12 cellular contexts compared by ENCODE assay signal in the genomic region with DNA sequence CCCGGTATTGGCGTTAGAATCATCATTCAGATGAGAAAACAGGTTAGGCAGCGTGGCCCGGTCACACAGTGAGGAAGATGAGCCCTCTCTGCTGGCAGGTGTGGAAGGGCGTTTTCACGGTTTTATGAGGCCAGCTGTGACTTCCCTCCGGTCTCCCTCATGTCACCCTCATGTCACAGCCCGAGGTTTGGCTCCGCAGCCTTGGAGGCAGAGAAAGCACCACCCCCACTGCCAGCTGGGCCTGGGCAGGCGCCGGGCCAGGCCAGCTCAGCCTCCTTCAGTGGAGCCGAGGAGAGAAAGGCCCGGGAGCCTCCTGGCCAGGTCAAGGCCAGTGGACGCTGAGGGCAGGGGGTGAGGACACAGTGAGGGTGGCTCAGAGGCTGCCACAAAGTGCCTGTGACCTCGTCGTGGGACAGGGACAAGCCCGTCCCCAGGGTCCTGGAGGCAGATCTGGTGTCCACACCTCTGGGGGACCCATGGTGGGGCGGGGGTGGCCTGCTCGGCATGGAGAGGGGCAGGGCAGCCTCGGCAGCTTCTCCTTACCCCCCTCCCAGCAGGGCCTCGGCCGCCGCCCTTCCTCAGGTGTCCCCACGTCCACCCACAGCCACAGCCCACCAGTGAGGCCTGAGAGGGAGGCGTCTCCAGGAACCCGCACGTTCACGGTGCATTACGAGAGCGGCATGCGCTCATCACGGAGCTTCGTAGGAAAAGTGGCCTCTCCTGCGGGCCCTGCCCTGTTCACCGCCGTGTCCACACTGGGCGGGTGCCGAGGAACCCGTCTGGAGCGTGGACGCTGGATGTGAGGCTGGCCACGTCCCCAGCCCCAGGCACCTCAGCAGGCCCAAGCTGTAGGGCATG. TPM values are rescaled to one million over a fixed set of nuclear protein-coding genes. Genes with fewer than 3 reads are reported as not detected.
DNase-seq lines count a peak whose midpoint lies in the region; ATAC-seq and TF ChIP-seq lines count a peak whose summit lies in the region.
"Had no signal": no experiment of that assay in that cellular context is flagged by ENCODE, and none has a peak within 500 bp of the region (broad histone marks: within the 10 kb centered on the region; RNA-seq: fewer than 3 reads in every experiment).

No MANE protein-coding gene starts in this region.

- DNase-seq in COLO668 (lab: John Stamatoyannopoulos, UW; ENCODE audit: unreplicated experiment) (peak; percentile 90), NCI-H2171 treated with DMSO at 0.1 percent for 48 hours (lab: John Stamatoyannopoulos, UW) (peak; percentile 88), foreskin fibroblast (peak; percentile 12 to 56), sciatic nerve (ENCODE audit: low spot score) (peak; percentile 58), hepatic stellate cell (ENCODE audit: low spot score) (no peak), AG20443 (ENCODE audit: low spot score) (no peak), progenitor cell of endocrine pancreas (ENCODE audit: low spot score, unreplicated experiment) (no peak)
- DNase-seq: activated CD4-positive, alpha-beta T cell treated with anti-CD3 and anti-CD28 coated beads for 36 hours; Caco-2 had no signal

- peaks cover 3% of the 10 kb centered on the region for H3K36me3 Mint-ChIP-seq in progenitor cell of endocrine pancreas (ENCODE audit: insufficient read depth)

- no peak overlapping the region for H3K4me3 Mint-ChIP-seq in progenitor cell of endocrine pancreas (ENCODE audit: low read depth)
- H3K4me3 Mint-ChIP-seq: activated CD4-positive, alpha-beta T cell treated with anti-CD3 and anti-CD28 coated beads for 36 hours; activated naive CD8-positive, alpha-beta T cell had no signal

- H3K4me3 ChIP-seq in foreskin fibroblast (ENCODE audit: low read depth in 1 of 2, low read length in 2 of 2) = no peak overlapping the region
- H3K4me3 ChIP-seq: HAP-1 had no signal

- intact Hi-C loops in sciatic nerve (cut with DNase I) = no loop called here

- no peaks in the 10 kb centered on the region for H3K27me3 Mint-ChIP-seq in progenitor cell of endocrine pancreas
- H3K27me3 Mint-ChIP-seq: activated CD4-positive, alpha-beta T cell treated with anti-CD3 and anti-CD28 coated beads for 36 hours; activated naive CD8-positive, alpha-beta T cell had no signal

- ATAC-seq in sciatic nerve (peak; percentile 33), GM19395 (IDR thresholded peaks at IDR 0.05; ENCODE audit: unreplicated experiment) (no peak)
- ATAC-seq: activated CD4-positive, alpha-beta T cell treated with anti-CD3 and anti-CD28 coated beads for 36 hours had no signal

- TF ChIP-seq CTCF in foreskin fibroblast (IDR thresholded peaks at IDR 0.05; ENCODE audit: low read depth, low read length) = no peak
- TF ChIP-seq CTCF in progenitor cell of endocrine pancreas (IDR thresholded peaks at IDR 0.05; ENCODE audit: unreplicated experiment) = no peak

- no peaks in the 10 kb centered on the region for H3K4me1 Mint-ChIP-seq in progenitor cell of endocrine pancreas (ENCODE audit: low read depth)

- no peak overlapping the region for H3K27ac Mint-ChIP-seq in progenitor cell of endocrine pancreas
- H3K27ac Mint-ChIP-seq: activated CD4-positive, alpha-beta T cell treated with anti-CD3 and anti-CD28 coated beads for 36 hours; activated naive CD8-positive, alpha-beta T cell had no signal

- H3K9me3 Mint-ChIP-seq in progenitor cell of endocrine pancreas (ENCODE audit: low read depth) = no peaks in the 10 kb centered on the region

RNA-seq across cellular contexts. Expression of a gene that starts 32.2 kb away (rescaled TPM):
- total RNA-seq in sciatic nerve = 48.1 TPM
- 31.7 and 33.8 TPM in 2 replicates for total RNA-seq in progenitor cell of endocrine pancreas

RNA-seq across cellular contexts. Expression of a gene that starts 32.4 kb away (rescaled TPM):
- total RNA-seq in sciatic nerve (7.4 TPM), progenitor cell of endocrine pancreas (15.3 and 16.3 TPM in 2 replicates)

RNA-seq across cellular contexts. Expression of a gene that starts 50.4 kb away (rescaled TPM):
- total RNA-seq in sciatic nerve (not detected), progenitor cell of endocrine pancreas (2.7 and 3.2 TPM in 2 replicates)
- total RNA-seq: activated CD4-positive, alpha-beta T cell treated with anti-CD3 and anti-CD28 coated beads for 36 hours had no signal

Comparison
In these comparisons a context has a peak if more than half of its experiments do, and no peak if none do; other contexts are left out.
1. DNase-seq: peak in COLO668 (single experiment), NCI-H2171 treated with DMSO at 0.1 percent for 48 hours (single experiment), foreskin fibroblast (2 of 2) and sciatic nerve (single experiment); none in hepatic stellate cell (single experiment), AG20443 (single experiment) and progenitor cell of endocrine pancreas (single experiment).